8 cellular contexts compared by ENCODE assay signal in the genomic region with DNA sequence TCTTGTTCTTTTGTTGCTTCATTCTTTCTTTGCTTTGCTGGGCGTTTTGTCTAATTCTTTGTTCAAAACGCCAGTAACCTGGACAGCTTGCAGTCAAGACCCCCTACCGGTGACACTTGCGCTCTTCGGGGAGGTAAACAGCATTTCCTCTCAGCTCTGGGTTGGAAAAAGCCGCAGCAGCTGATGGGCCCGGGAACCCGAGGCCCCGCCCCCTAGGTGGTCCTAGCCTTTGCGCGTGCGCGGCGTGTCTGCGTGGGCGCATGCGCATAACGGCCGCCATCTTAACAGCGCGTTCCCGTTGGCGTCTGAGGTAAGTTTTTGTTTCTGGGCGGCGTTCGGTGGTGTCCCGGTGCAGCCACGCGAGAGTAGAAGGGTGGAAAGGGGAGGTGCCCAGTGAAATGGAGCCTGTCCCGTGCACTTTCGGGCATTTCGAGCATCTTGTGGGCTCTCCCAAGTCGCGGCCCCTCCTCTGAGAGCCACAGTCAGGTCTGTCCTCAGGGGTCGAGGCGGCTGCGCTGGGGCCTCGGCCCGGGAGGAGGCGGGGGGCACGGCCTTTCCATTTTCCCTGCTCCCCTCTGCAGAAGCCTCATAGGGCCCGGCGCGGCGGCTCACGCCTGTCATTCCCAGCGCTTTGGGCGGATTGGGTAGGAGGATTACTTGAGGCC. TPM values are rescaled to one million over a fixed set of nuclear protein-coding genes. Genes with fewer than 3 reads are reported as not detected.
A peak's percentile ranks its signal among the peaks of the same experiment; 100 is the strongest.
DNase-seq lines count a peak whose midpoint lies in the region; ATAC-seq and TF ChIP-seq lines count a peak whose summit lies in the region.

A gene (plus strand): TSS at position 261 of the 665 bp plus-strand sequence. CDS start 14,371 bp downstream, outside the sequence.

- peaks cover 11% of the 10 kb centered on the region for H3K4me1 ChIP-seq in CD4-positive, CD25-positive, alpha-beta regulatory T cell (ENCODE audit: control insufficient read depth, insufficient read depth, low read length, poor library complexity, severe bottlenecking)

- H3K36me3 Mint-ChIP-seq in CD4-positive, CD25-positive, alpha-beta regulatory T cell, result peaks cover 26% of the 10 kb centered on the region

- no peaks in the 10 kb centered on the region for H3K27me3 ChIP-seq in CD4-positive, CD25-positive, alpha-beta regulatory T cell (ENCODE audit: control insufficient read depth, insufficient read depth, low read length)

- H3K9me3 Mint-ChIP-seq in CD4-positive, CD25-positive, alpha-beta regulatory T cell, result peaks cover 0 to 50% (median 20%) of the 10 kb centered on the region in 7 donors

- intact Hi-C loops in lower leg skin (cut with DNase I; ENCODE audit: low total_unique reads), result no loop called here

- H3K4me1 Mint-ChIP-seq in CD4-positive, CD25-positive, alpha-beta regulatory T cell, result peaks cover 11 to 40% (median 22%) of the 10 kb centered on the region in 4 donors

- peak within 1 kb of the TSS; percentile 98 for H3K4me3 ChIP-seq in CD4-positive, CD25-positive, alpha-beta regulatory T cell (ENCODE audit: low read depth, low read length)
- H3K4me3 ChIP-seq in lower leg skin (ENCODE audit: low read depth, poor library complexity, severe bottlenecking), result peak within 1 kb of the TSS; percentile 92

- peak within 1 kb of the TSS; percentile 90 to 96 (median 91) for H3K27ac Mint-ChIP-seq in CD4-positive, CD25-positive, alpha-beta regulatory T cell

- peaks cover 19 to 45% of the 10 kb centered on the region in 2 experiments for H3K9me3 ChIP-seq in CD4-positive, CD25-positive, alpha-beta regulatory T cell (ENCODE audit: control insufficient read depth in 2 of 2, low read length in 2 of 2)

- no peak for TF ChIP-seq POLR2A in lower leg skin (IDR thresholded peaks at IDR 0.05)

- ATAC-seq in CD4-positive, CD25-positive, alpha-beta regulatory T cell (ENCODE audit: low read depth in 2 of 2), result peak; percentile 96
- ATAC-seq in GM19372 (IDR thresholded peaks at IDR 0.05; ENCODE audit: low read depth, unreplicated experiment) (peak; percentile 96), HG03521 (IDR thresholded peaks at IDR 0.05; ENCODE audit: unreplicated experiment) (peak; percentile 95)

- TF ChIP-seq CTCF in lower leg skin (IDR thresholded peaks at IDR 0.05), result no peak

- peaks cover 24% of the 10 kb centered on the region for H3K36me3 ChIP-seq in CD4-positive, CD25-positive, alpha-beta regulatory T cell (ENCODE audit: control insufficient read depth, insufficient read depth, low read length)

- peak; percentile 89 to 96 (median 96) for DNase-seq in CD4-positive, CD25-positive, alpha-beta regulatory T cell
- DNase-seq in NCI-H748 (lab: John Stamatoyannopoulos, UW; ENCODE audit: unreplicated experiment) (peak; percentile 90), dermis microvascular lymphatic vessel endothelial cell (ENCODE audit: low read depth in 2 of 2) (peak; percentile 90 to 96), lower leg skin (ENCODE audit: low spot score in 2 of 2) (peak; percentile 92 to 99)
- peak; percentile 94 to 96 for DNase-seq in activated CD4-positive, alpha-beta T cell treated with anti-CD3 and anti-CD28 coated beads, Interleukin-2, amount 50 U/mL, for 4 hours
- DNase-seq in stimulated activated CD4-positive, alpha-beta T cell treated with anti-CD3 and anti-CD28 coated beads, Interleukin-4, amount 100 ng/mL, for 4 hours, result peak; percentile 95 to 97

- peak within 1 kb of the TSS; percentile 83 for H3K27ac ChIP-seq in CD4-positive, CD25-positive, alpha-beta regulatory T cell (ENCODE audit: insufficient read depth, low read length, poor library complexity, severe bottlenecking)

- peak within 1 kb of the TSS; percentile 94 to 99 (median 96) for H3K4me3 Mint-ChIP-seq in CD4-positive, CD25-positive, alpha-beta regulatory T cell

- WGBS in lower leg skin, 2 donors, result 1% methylated on average over 47 to 48 of the region's 48 CpGs

- peaks cover 4% of the 10 kb centered on the region for H3K27me3 Mint-ChIP-seq in CD4-positive, CD25-positive, alpha-beta regulatory T cell

RNA-seq across cellular contexts. Expression of the gene that starts here (rescaled TPM):
- total RNA-seq in CD4-positive, CD25-positive, alpha-beta regulatory T cell, result 12.2 TPM
- 10 to 100 TPM; 22.0 to 37.3 (median 33.7) TPM for polyA plus RNA-seq in CD4-positive, CD25-positive, alpha-beta regulatory T cell
- total RNA-seq in dermis microvascular lymphatic vessel endothelial cell (8.3 and 11.8 TPM in 2 replicates), lower leg skin (10 to 100 TPM in 2 of 4 donors, 1 to 10 TPM in 2; 3.6 to 12.8 (median 9.2) TPM)

Comparison
In these comparisons a context has a peak if more than half of its experiments do, and no peak if none do; other contexts are left out.
1. Peak in every context shown above with its lines: DNase-seq, ATAC-seq, H3K4me3 ChIP-seq and H3K27ac ChIP-seq.